ENCODE assay signal across 16 cellular contexts in genomic region chr5:53537711-53538110, GRCh38. TPM values are rescaled to one million over a fixed set of nuclear protein-coding genes. Genes with fewer than 3 reads are reported as not detected.
"Had no signal": no experiment of that assay in that cellular context is flagged by ENCODE, and none has a peak within 500 bp of the region (broad histone marks: within the 10 kb centered on the region; RNA-seq: fewer than 3 reads in every experiment).

No MANE protein-coding gene starts in this region.

- H3K4me3 ChIP-seq: breast epithelium, heart right ventricle, lung had no signal

- H3K27ac ChIP-seq: breast epithelium, heart right ventricle, neutrophil, WERI-Rb-1 had no signal

- ATAC-seq: activated T-helper 17 cell treated with anti-CD3 and anti-CD28 coated beads, Interleukin-2, amount 50 U/mL, for 72 hours; effector memory CD8-positive, alpha-beta T cell; heart right ventricle; naive thymus-derived CD4-positive, alpha-beta T cell had no signal

- H3K4me1 ChIP-seq: breast epithelium, heart right ventricle had no signal

- H3K36me3 ChIP-seq: breast epithelium, heart right ventricle, neutrophil, WERI-Rb-1 had no signal

- H3K27me3 ChIP-seq: breast epithelium, heart right ventricle, neutrophil had no signal

- DNase-seq: activated CD4-positive, alpha-beta T cell treated with anti-CD3 and anti-CD28 coated beads, Interleukin-2, amount 50 U/mL, for 48 hours; activated naive CD4-positive, alpha-beta T cell treated with Interleukin-2 at 50 U/mL for 16 hours; aorta; dermis blood vessel endothelial cell; effector memory CD8-positive, alpha-beta T cell; erythroblast; heart right ventricle; naive thymus-derived CD4-positive, alpha-beta T cell; stimulated activated CD4-positive, alpha-beta T cell treated with anti-CD3 and anti-CD28 coated beads, Interleukin-12 subunit alpha, Interleukin-12 subunit beta, amount 100 ng/mL, for 4 hours; stimulated activated CD4-positive, alpha-beta T cell treated with anti-CD3 and anti-CD28 coated beads, Interleukin-2, amount 100 ng/mL, for 24 hours; WERI-Rb-1 had no signal

RNA-seq across cellular contexts. Expression of gene FST, which starts 57.3 kb away (rescaled TPM):
- total RNA-seq: activated T-helper 17 cell treated with anti-CD3 and anti-CD28 coated beads, Interleukin-2, amount 50 U/mL, for 72 hours; T-helper 1 cell treated with Interleukin-12 subunit alpha and Interleukin-12 subunit beta and Interleukin-4 antibody, amounts not matched to agents 30 ng/mL and 1 ng/mL, for 36 hours had no signal
